Comparison of ENCODE assay signal across 8 cellular contexts in the genomic region with DNA sequence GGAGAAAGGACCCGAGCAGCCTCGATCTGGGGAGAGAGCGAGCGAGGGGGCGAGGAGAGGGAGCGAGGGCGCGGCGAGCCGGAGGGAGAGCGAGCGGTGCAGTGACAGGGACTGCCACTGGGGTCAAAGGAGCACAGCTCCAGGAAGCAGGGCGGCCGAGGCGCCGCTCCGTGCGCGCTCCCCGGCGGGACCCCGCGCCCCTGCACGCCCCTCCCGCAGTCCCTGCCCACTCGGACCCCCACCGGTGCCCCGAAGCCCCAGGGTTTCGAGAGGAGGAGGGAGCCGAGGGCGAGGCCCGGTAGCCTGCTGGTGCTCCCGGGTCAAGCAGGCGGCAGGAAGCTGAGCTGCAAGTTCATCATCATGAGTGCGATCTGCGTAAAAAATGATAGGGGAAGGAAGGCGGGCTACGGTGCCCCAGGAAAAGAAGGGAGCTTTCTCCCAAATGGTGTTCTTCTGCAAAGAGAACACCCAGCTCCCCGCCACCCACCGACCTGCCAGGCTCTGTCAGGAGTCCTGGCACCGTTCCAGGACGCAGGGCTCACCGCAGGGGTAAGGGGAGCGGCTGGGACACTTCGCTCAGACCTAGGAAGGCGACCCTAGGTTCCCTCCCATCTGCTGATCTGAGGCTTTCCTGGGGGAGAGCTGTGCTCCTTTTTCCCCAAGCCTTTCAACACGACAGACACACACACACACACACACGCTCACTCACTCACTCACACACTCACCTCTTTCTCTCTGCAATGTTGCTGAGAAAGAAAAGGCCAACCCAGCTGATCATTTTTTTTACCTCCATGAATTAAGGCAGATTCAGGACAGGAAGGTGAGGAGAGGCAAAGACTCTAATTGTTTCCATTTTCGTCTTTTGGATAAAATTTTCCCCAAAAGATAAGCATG. TPM values are rescaled to one million over a fixed set of nuclear protein-coding genes. Genes with fewer than 3 reads are reported as not detected.
A peak's percentile ranks its signal among the peaks of the same experiment; 100 is the strongest.
DNase-seq lines count a peak whose midpoint lies in the region; ATAC-seq and TF ChIP-seq lines count a peak whose summit lies in the region.

A gene with protein sequence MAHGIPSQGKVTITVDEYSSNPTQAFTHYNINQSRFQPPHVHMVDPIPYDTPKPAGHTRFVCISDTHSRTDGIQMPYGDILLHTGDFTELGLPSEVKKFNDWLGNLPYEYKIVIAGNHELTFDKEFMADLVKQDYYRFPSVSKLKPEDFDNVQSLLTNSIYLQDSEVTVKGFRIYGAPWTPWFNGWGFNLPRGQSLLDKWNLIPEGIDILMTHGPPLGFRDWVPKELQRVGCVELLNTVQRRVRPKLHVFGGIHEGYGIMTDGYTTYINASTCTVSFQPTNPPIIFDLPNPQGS (minus strand): TSS at position 103 of the 894 bp plus-strand sequence. CDS start 5,980 bp downstream, outside the sequence.

- ATAC-seq in GM19324 (IDR thresholded peaks at IDR 0.05; ENCODE audit: low FRiP score, unreplicated experiment) (peak; percentile 90), HG03354 (IDR thresholded peaks at IDR 0.05; ENCODE audit: poor library complexity, severe bottlenecking, unreplicated experiment) (peak; percentile 94)

- DNase-seq in DMS53 treated with DMSO at 0.1 percent for 48 hours (lab: John Stamatoyannopoulos, UW; ENCODE audit: unreplicated experiment) (peak; percentile 14), UCSD-AML1 (lab: John Stamatoyannopoulos, UW; ENCODE audit: unreplicated experiment) (peak; percentile 42), fibroblast of the aortic adventitia (ENCODE audit: low read depth) (peak; percentile 2), nephron progenitor cell (peak; percentile 37), cortex of kidney (lab: John Stamatoyannopoulos, UW) (no peak), HCEC 1CT (no peak)

- peak within 1 kb of the TSS; percentile 86 for H3K4me3 Mint-ChIP-seq in nephron progenitor cell

- H3K4me3 ChIP-seq in fibroblast of the aortic adventitia (ENCODE audit: low read depth, low read length), result peak within 1 kb of the TSS; percentile 41

- peaks cover 51% of the 10 kb centered on the region for H3K4me1 Mint-ChIP-seq in nephron progenitor cell

- peaks cover 54% of the 10 kb centered on the region for H3K27me3 Mint-ChIP-seq in nephron progenitor cell (ENCODE audit: low read depth, poor library complexity)

- TF ChIP-seq CTCF in fibroblast of the aortic adventitia (IDR thresholded peaks at IDR 0.05; ENCODE audit: insufficient read depth, low read length) (no peak), nephron progenitor cell (IDR thresholded peaks at IDR 0.05) (peak; percentile 46)

- peaks cover 10% of the 10 kb centered on the region for H3K9me3 Mint-ChIP-seq in nephron progenitor cell

- H3K36me3 Mint-ChIP-seq in nephron progenitor cell (ENCODE audit: low read depth), result no peaks in the 10 kb centered on the region

- H3K27ac Mint-ChIP-seq in nephron progenitor cell, result peak within 1 kb of the TSS; percentile 64

RNA-seq across cellular contexts. Expression of the gene that starts here (rescaled TPM):
- 0.18 TPM in 1 of 2 replicates, not detected in the other for total RNA-seq in fibroblast of the aortic adventitia (ENCODE audit: low replicate concordance)

Comparison
In these comparisons a context has a peak if more than half of its experiments do, and no peak if none do; other contexts are left out.
1. Peak in DNase-seq and H3K4me3 ChIP-seq in fibroblast of the aortic adventitia; RNA of the gene not detected or under 1 TPM.
2. DNase-seq: peak in DMS53 treated with DMSO at 0.1 percent for 48 hours (single experiment), UCSD-AML1 (single experiment) and nephron progenitor cell (single experiment); none in cortex of kidney (single experiment) and HCEC 1CT (single experiment).